Comparison of ENCODE assay signal across 31 cellular contexts in genomic region chr22:22400964-22401363, GRCh38.
"Had no signal": no experiment of that assay in that cellular context is flagged by ENCODE, and none has a peak within 500 bp of the region (broad histone marks: within the 10 kb centered on the region; RNA-seq: fewer than 3 reads in every experiment).

No MANE protein-coding gene starts in this region.

- H3K9me3 Mint-ChIP-seq: activated B cell treated with CpG ODN at 0.5 μM for 24 hours; activated CD4-positive, alpha-beta memory T cell treated with anti-CD3 and anti-CD28 coated beads, Interleukin-2, amount 10 ng/mL, durations not matched to agents 7 days and 5 days; activated naive CD4-positive, alpha-beta T cell treated with anti-CD3 and anti-CD28 coated beads, Interleukin-2, amount 10 ng/mL, durations not matched to agents 7 days and 5 days; activated naive CD4-positive, alpha-beta T cell treated with anti-CD3 and anti-CD28 coated beads, Interleukin-2, amount 50 U/mL, for 72 hours; activated naive CD8-positive, alpha-beta T cell treated with anti-CD3 and anti-CD28 coated beads, Interleukin-2, amount 10 ng/mL, durations not matched to agents 7 days and 5 days; activated T-cell treated with anti-CD3 and anti-CD28 coated beads, Interleukin-2, amount 50 U/mL, for 24 hours; activated T-cell treated with anti-CD3 and anti-CD28 coated beads, Interleukin-2, amount 50 U/mL, for 72 hours; brain; T-helper 2 cell treated with Interferon-gamma antibody and Interleukin-4, amounts not matched to agents 5 μg/mL and 100 μg/mL, for 36 hours had no signal

- H3K4me1 Mint-ChIP-seq: activated CD4-positive, alpha-beta memory T cell treated with anti-CD3 and anti-CD28 coated beads, Interleukin-2, amount 10 ng/mL, durations not matched to agents 7 days and 5 days; activated naive CD4-positive, alpha-beta T cell treated with anti-CD3 and anti-CD28 coated beads, Interleukin-2, amount 10 ng/mL, durations not matched to agents 7 days and 5 days; activated naive CD8-positive, alpha-beta T cell treated with anti-CD3 and anti-CD28 coated beads, Interleukin-2, amount 10 ng/mL, durations not matched to agents 7 days and 5 days; T-helper 17 cell had no signal

- H3K4me3 Mint-ChIP-seq: activated B cell treated with CpG ODN at 0.5 μM for 24 hours; activated CD4-positive, alpha-beta memory T cell treated with anti-CD3 and anti-CD28 coated beads, Interleukin-2, amount 10 ng/mL, durations not matched to agents 7 days and 5 days; activated naive CD4-positive, alpha-beta T cell treated with anti-CD3 and anti-CD28 coated beads, Interleukin-2, amount 10 ng/mL, durations not matched to agents 7 days and 5 days; activated naive CD8-positive, alpha-beta T cell treated with anti-CD3 and anti-CD28 coated beads, Interleukin-2, amount 10 ng/mL, durations not matched to agents 7 days and 5 days; activated T-cell treated with anti-CD3 and anti-CD28 coated beads, Interleukin-2, amount 50 U/mL, for 24 hours; activated T-cell treated with anti-CD3 and anti-CD28 coated beads, Interleukin-2, amount 50 U/mL, for 72 hours; brain; T-helper 17 cell; T-helper 2 cell treated with Interferon-gamma antibody and Interleukin-4, amounts not matched to agents 5 μg/mL and 100 μg/mL, for 36 hours had no signal

- H3K9me3 ChIP-seq: ascending aorta, breast epithelium, colonic mucosa, gastrocnemius medialis had no signal

- H3K27me3 Mint-ChIP-seq: activated B cell treated with CpG ODN at 0.5 μM for 24 hours had no signal

- ATAC-seq: activated CD4-positive, CD25-positive, alpha-beta regulatory T cell treated with anti-CD3 and anti-CD28 coated beads, Interleukin-2, amount 50 U/mL, for 24 hours; activated naive CD4-positive, alpha-beta T cell treated with anti-CD3 and anti-CD28 coated beads, Interleukin-2, amount 50 U/mL, for 72 hours; activated T-cell treated with anti-CD3 and anti-CD28 coated beads, Interleukin-2, amount 50 U/mL, for 72 hours; esophagus mucosa; foreskin keratinocyte; gastrocnemius medialis; T-helper 17 cell had no signal

- H3K36me3 ChIP-seq: ascending aorta, breast epithelium, cardiac muscle cell, colonic mucosa, gastrocnemius medialis, WERI-Rb-1 had no signal

- H3K4me3 ChIP-seq: ascending aorta, breast epithelium, cardiac muscle cell, colonic mucosa, gastrocnemius medialis had no signal

- H3K36me3 Mint-ChIP-seq: activated naive CD4-positive, alpha-beta T cell treated with anti-CD3 and anti-CD28 coated beads, Interleukin-2, amount 10 ng/mL, durations not matched to agents 7 days and 5 days; activated naive CD4-positive, alpha-beta T cell treated with anti-CD3 and anti-CD28 coated beads, Interleukin-2, amount 50 U/mL, for 72 hours; activated naive CD8-positive, alpha-beta T cell treated with anti-CD3 and anti-CD28 coated beads, Interleukin-2, amount 10 ng/mL, durations not matched to agents 7 days and 5 days; brain had no signal

- DNase-seq: activated B cell treated with CpG ODN at 0.5 μM for 24 hours; activated CD4-positive, alpha-beta memory T cell treated with anti-CD3 and anti-CD28 coated beads, Interleukin-2, amount 10 ng/mL, durations not matched to agents 7 days and 5 days; activated CD4-positive, alpha-beta T cell treated with anti-CD3 and anti-CD28 coated beads for 48 hours; activated CD4-positive, alpha-beta T cell treated with anti-CD3 and anti-CD28 coated beads, Interleukin-2, amount 50 U/mL, for 4 hours; activated CD8-positive, alpha-beta memory T cell treated with anti-CD3 and anti-CD28 coated beads, Interleukin-2, amount 50 U/mL, for 48 hours; activated gamma-delta T cell; activated naive CD4-positive, alpha-beta T cell; activated naive CD4-positive, alpha-beta T cell treated with anti-CD3 and anti-CD28 coated beads, Interleukin-2, amount 10 ng/mL, durations not matched to agents 7 days and 5 days; activated naive CD8-positive, alpha-beta T cell treated with anti-CD3 and anti-CD28 coated beads, Interleukin-2, amount 10 ng/mL, durations not matched to agents 7 days and 5 days; activated T-cell treated with anti-CD3 and anti-CD28 coated beads for 4 hours; activated T-cell treated with anti-CD3 and anti-CD28 coated beads, Interleukin-2, amount 50 U/mL, for 24 hours; activated T-cell treated with anti-CD3 and anti-CD28 coated beads, Interleukin-2, amount 50 U/mL, for 72 hours; central memory CD4-positive, alpha-beta T cell; cerebellar nuclear complex; colonic mucosa; effector CD8-positive, alpha-beta T cell; foreskin keratinocyte; gastrocnemius medialis; glutamatergic neuron; T-helper 1 cell; T-helper 17 cell; T1000; WERI-Rb-1 had no signal

- H3K27ac Mint-ChIP-seq: activated B cell treated with CpG ODN at 0.5 μM for 24 hours; activated CD4-positive, alpha-beta memory T cell treated with anti-CD3 and anti-CD28 coated beads, Interleukin-2, amount 10 ng/mL, durations not matched to agents 7 days and 5 days; activated naive CD4-positive, alpha-beta T cell treated with anti-CD3 and anti-CD28 coated beads, Interleukin-2, amount 10 ng/mL, durations not matched to agents 7 days and 5 days; activated naive CD8-positive, alpha-beta T cell treated with anti-CD3 and anti-CD28 coated beads, Interleukin-2, amount 10 ng/mL, durations not matched to agents 7 days and 5 days; activated T-cell treated with anti-CD3 and anti-CD28 coated beads, Interleukin-2, amount 50 U/mL, for 24 hours; activated T-cell treated with anti-CD3 and anti-CD28 coated beads, Interleukin-2, amount 50 U/mL, for 72 hours; brain; T-helper 17 cell; T-helper 2 cell treated with Interferon-gamma antibody and Interleukin-4, amounts not matched to agents 5 μg/mL and 100 μg/mL, for 36 hours had no signal

- H3K27ac ChIP-seq: ascending aorta, breast epithelium, cardiac muscle cell, colonic mucosa, foreskin keratinocyte, gastrocnemius medialis, WERI-Rb-1 had no signal

- H3K27me3 ChIP-seq: ascending aorta, breast epithelium, cardiac muscle cell, colonic mucosa, gastrocnemius medialis had no signal

- H3K4me1 ChIP-seq: ascending aorta, breast epithelium, colonic mucosa, foreskin keratinocyte, gastrocnemius medialis had no signal
